ENCODE assay signal across 8 cellular contexts in genomic region chr2:232444409-232445148, GRCh38. TPM values are rescaled to one million over a fixed set of nuclear protein-coding genes. Genes with fewer than 3 reads are reported as not detected.
DNase-seq lines count a peak whose midpoint lies in the region; ATAC-seq and TF ChIP-seq lines count a peak whose summit lies in the region.

No MANE protein-coding gene starts in this region.

- no peak overlapping the region for H3K4me3 ChIP-seq in colonic mucosa
- no peak overlapping the region for H3K4me3 ChIP-seq in transverse colon

- no peak for TF ChIP-seq POLR2A in transverse colon (IDR thresholded peaks at IDR 0.05)

- no peaks in the 10 kb centered on the region for H3K36me3 Mint-ChIP-seq in naive thymus-derived CD8-positive, alpha-beta T cell

- H3K9ac ChIP-seq in colonic mucosa (ENCODE audit: low read depth in 2 of 2, low read length in 2 of 2), result no peak overlapping the region

- intact Hi-C loops in colonic mucosa (cut with DNase I) (no loop called here), transverse colon (cut with DNase I; ENCODE audit: low total_unique reads) (loop anchor here (5.0 kb wide), 1 partner anchor 78 kb away; the partner anchor contains the start of gene PRSS56), sciatic nerve (cut with DNase I) (no loop called here)

- H3K27me3 ChIP-seq in colonic mucosa, result no peaks in the 10 kb centered on the region
- H3K27me3 ChIP-seq in transverse colon, result no peaks in the 10 kb centered on the region

- in situ Hi-C loops in transverse colon (cut with MboI; ENCODE audit: low pct_ligation_motif_present in 1 of 4, low pct_unique_long_range_greater_than_20kb in 1 of 4, low sequenced_read_pairs in 3 of 4), result loop anchor here in 1 of 4 donors (25.0 kb wide), 1 partner anchor 532 kb away; no protein-coding TSS in a partner anchor

- 81% methylated on average over 15 of the region's 21 CpGs; no CpG with 5 or more reads in 1 of the 2 donors for WGBS in transverse colon (ENCODE audit: low coverage in 1 of 2), 2 donors

- peak; percentile 89 for TF ChIP-seq CTCF in GM12873 (IDR thresholded peaks at IDR 0.05; ENCODE audit: insufficient read depth, low read depth, low read length, missing control alignments)
- TF ChIP-seq CTCF in colonic mucosa (IDR thresholded peaks at IDR 0.05), result peak; percentile 63
- TF ChIP-seq CTCF in transverse colon (IDR thresholded peaks at IDR 0.05), result peak; percentile 38 to 70 (median 53)

- H3K36me3 ChIP-seq in colonic mucosa, result no peaks in the 10 kb centered on the region
- no peaks in the 10 kb centered on the region for H3K36me3 ChIP-seq in transverse colon

- H3K9me3 ChIP-seq in colonic mucosa, result no peaks in the 10 kb centered on the region
- no peaks in the 10 kb centered on the region for H3K9me3 ChIP-seq in transverse colon

- peaks cover 0 to 2% (median 0%) of the 10 kb centered on the region in 5 donors for H3K27me3 Mint-ChIP-seq in naive thymus-derived CD8-positive, alpha-beta T cell

- H3K4me1 ChIP-seq in colonic mucosa, result no peaks in the 10 kb centered on the region
- H3K4me1 ChIP-seq in transverse colon, result no peaks in the 10 kb centered on the region

- POLR2A ChIA-PET in naive thymus-derived CD8-positive, alpha-beta T cell (lab: Charles Lee), result interaction anchor here (0.6 kb wide), 1 partner anchor 563 kb away, joined by 3 read pairs; no protein-coding TSS in a partner anchor

- H3K27ac Mint-ChIP-seq in naive thymus-derived CD8-positive, alpha-beta T cell, result peak overlapping the region in 1 of 10 donors; percentile 29

- no peaks in the 10 kb centered on the region for H3K9me3 Mint-ChIP-seq in naive thymus-derived CD8-positive, alpha-beta T cell

- H3K4me3 Mint-ChIP-seq in naive thymus-derived CD8-positive, alpha-beta T cell, result no peak overlapping the region

- DNase-seq in LoVo (ENCODE audit: low spot score) (peak; percentile 32), colonic mucosa (peak; percentile 72), transverse colon (peak; percentile 60), sciatic nerve (ENCODE audit: low spot score) (no peak)
- DNase-seq in naive thymus-derived CD8-positive, alpha-beta T cell, result peak in 7 of 10 donors; percentile 30 to 47 (median 38)

- peaks cover 3 to 11% (median 6%) of the 10 kb centered on the region in 4 donors for H3K4me1 Mint-ChIP-seq in naive thymus-derived CD8-positive, alpha-beta T cell

- no peak for TF ChIP-seq EP300 in transverse colon (IDR thresholded peaks at IDR 0.05; ENCODE audit: low read depth)

- ATAC-seq in activated CD4-positive, CD25-positive, alpha-beta regulatory T cell treated with anti-CD3 and anti-CD28 coated beads, Interleukin-2, amount 50 U/mL, for 24 hours, result peak; percentile 78 to 79
- ATAC-seq in naive thymus-derived CD8-positive, alpha-beta T cell, result peak; percentile 33 to 34
- ATAC-seq in sciatic nerve (no peak), GM21381 (IDR thresholded peaks at IDR 0.05; ENCODE audit: unreplicated experiment) (no peak)

- H3K27ac ChIP-seq in colonic mucosa (no peak overlapping the region), transverse colon (no peak overlapping the region)

RNA-seq across cellular contexts. Expression of gene ALPI, which starts 11.4 kb away (rescaled TPM):
- total RNA-seq in colonic mucosa (10 to 100 TPM in 1 of 2 donors, 1 to 10 TPM in 1; 9.4 to 27.1 TPM), transverse colon (10 to 100 TPM in 3 of 4 donors, 1 to 10 TPM in 1; 4.2 to 50.9 (median 25.9) TPM), sciatic nerve (not detected)
- not detected for total RNA-seq in naive thymus-derived CD8-positive, alpha-beta T cell
- not detected for polyA plus RNA-seq in naive thymus-derived CD8-positive, alpha-beta T cell

RNA-seq across cellular contexts. Expression of gene ALPG, which starts 37.9 kb away (rescaled TPM):
- 1 to 10 TPM; 1.7 to 3.3 TPM for total RNA-seq in colonic mucosa
- not detected for total RNA-seq in naive thymus-derived CD8-positive, alpha-beta T cell
- not detected for polyA plus RNA-seq in naive thymus-derived CD8-positive, alpha-beta T cell
- total RNA-seq in transverse colon, result not detected
- total RNA-seq in sciatic nerve, result not detected

RNA-seq across cellular contexts. Expression of gene ECEL1, which starts 43.1 kb away (rescaled TPM):
- under 1 TPM; 0.12 to 0.40 TPM for total RNA-seq in colonic mucosa
- total RNA-seq in naive thymus-derived CD8-positive, alpha-beta T cell, result not detected
- polyA plus RNA-seq in naive thymus-derived CD8-positive, alpha-beta T cell, result not detected
- not detected for total RNA-seq in transverse colon
- total RNA-seq in sciatic nerve, result 0.18 TPM

Comparison
In these comparisons a context has a peak if more than half of its experiments do, and no peak if none do; other contexts are left out.
1. ATAC-seq: peak in activated CD4-positive, CD25-positive, alpha-beta regulatory T cell treated with anti-CD3 and anti-CD28 coated beads, Interleukin-2, amount 50 U/mL, for 24 hours (2 of 2) and naive thymus-derived CD8-positive, alpha-beta T cell (2 of 2); none in sciatic nerve (single experiment) and GM21381 (single experiment).
2. Peak in every context shown above with its lines, with median percentiles within 50 percentile points of each other: CTCF ChIP-seq.